1 cellular context compared by ENCODE assay signal in the genomic region with DNA sequence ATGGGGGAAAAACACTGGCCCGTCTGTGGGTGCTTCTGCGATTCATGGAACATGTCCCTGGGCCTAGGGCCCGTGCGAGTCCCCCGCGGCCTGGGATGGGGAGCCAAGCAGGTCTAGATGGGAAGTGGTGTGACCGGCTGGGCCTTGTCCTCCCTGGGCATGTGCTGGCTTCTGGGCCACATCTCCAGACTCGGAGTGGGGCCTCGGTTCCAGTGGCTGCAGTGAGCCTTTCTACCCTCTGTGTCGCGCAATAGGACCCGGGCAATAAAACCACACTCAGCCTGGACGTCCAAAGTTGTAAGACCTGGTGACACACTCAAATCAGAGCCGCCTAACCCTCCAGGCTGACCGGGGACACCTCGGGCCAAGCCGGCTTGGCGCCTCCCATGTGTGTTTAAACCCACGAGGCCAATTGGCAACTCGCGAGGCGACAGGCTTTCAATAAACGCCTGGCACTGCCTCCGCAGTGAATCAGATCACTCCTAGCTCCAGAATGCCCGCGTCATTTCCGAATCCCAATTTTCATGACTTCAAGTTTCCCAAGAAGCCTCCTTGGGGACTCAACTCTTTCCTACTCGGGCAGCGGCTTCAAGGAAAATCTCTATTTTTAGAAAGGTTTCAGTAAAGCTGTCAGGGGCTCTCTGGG.
TF ChIP-seq lines count a peak whose summit lies in the region.

No MANE protein-coding gene starts in this region.

TF ChIP-seq in GM12878, 131 proteins besides CTCF, POLR2A, EP300 and RAD21 (continued from another document):
- no peak for TF ChIP-seq REST (IDR thresholded peaks at IDR 0.05; ENCODE audit: low read depth, low read length)
- no peak for TF ChIP-seq CBX3 (IDR thresholded peaks at IDR 0.05; ENCODE audit: borderline replicate concordance, low read depth)
- TF ChIP-seq SKIL (IDR thresholded peaks at IDR 0.05; ENCODE audit: low read depth, poor library complexity, severe bottlenecking), result no peak
- TF ChIP-seq, protein P1, sequence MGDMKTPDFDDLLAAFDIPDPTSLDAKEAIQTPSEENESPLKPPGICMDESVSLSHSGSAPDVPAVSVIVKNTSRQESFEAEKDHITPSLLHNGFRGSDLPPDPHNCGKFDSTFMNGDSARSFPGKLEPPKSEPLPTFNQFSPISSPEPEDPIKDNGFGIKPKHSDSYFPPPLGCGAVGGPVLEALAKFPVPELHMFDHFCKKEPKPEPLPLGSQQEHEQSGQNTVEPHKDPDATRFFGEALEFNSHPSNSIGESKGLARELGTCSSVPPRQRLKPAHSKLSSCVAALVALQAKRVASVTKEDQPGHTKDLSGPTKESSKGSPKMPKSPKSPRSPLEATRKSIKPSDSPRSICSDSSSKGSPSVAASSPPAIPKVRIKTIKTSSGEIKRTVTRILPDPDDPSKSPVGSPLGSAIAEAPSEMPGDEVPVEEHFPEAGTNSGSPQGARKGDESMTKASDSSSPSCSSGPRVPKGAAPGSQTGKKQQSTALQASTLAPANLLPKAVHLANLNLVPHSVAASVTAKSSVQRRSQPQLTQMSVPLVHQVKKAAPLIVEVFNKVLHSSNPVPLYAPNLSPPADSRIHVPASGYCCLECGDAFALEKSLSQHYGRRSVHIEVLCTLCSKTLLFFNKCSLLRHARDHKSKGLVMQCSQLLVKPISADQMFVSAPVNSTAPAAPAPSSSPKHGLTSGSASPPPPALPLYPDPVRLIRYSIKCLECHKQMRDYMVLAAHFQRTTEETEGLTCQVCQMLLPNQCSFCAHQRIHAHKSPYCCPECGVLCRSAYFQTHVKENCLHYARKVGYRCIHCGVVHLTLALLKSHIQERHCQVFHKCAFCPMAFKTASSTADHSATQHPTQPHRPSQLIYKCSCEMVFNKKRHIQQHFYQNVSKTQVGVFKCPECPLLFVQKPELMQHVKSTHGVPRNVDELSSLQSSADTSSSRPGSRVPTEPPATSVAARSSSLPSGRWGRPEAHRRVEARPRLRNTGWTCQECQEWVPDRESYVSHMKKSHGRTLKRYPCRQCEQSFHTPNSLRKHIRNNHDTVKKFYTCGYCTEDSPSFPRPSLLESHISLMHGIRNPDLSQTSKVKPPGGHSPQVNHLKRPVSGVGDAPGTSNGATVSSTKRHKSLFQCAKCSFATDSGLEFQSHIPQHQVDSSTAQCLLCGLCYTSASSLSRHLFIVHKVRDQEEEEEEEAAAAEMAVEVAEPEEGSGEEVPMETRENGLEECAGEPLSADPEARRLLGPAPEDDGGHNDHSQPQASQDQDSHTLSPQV (IDR thresholded peaks at IDR 0.05), result no peak
- no peak for TF ChIP-seq PRDM15 (CRISPR knock-in tag; IDR thresholded peaks at IDR 0.05)
- TF ChIP-seq ZBED1 (IDR thresholded peaks at IDR 0.05; ENCODE audit: borderline replicate concordance), result no peak
- TF ChIP-seq CEBPZ (IDR thresholded peaks at IDR 0.05; ENCODE audit: low read depth, low read length), result no peak
- no peak for TF ChIP-seq CHD2 (IDR thresholded peaks at IDR 0.05; ENCODE audit: borderline replicate concordance, low read depth, low read length)
- TF ChIP-seq NFXL1 (IDR thresholded peaks at IDR 0.05; ENCODE audit: borderline replicate concordance), result no peak
- TF ChIP-seq YBX1 (IDR thresholded peaks at IDR 0.05), result no peak
- TF ChIP-seq CBFB (IDR thresholded peaks at IDR 0.05; ENCODE audit: low read depth), result no peak
- no peak for TF ChIP-seq MYB (IDR thresholded peaks at IDR 0.05; ENCODE audit: borderline replicate concordance, low read depth, low read length)
- TF ChIP-seq ELK1 (IDR thresholded peaks at IDR 0.05; ENCODE audit: low read depth, low read length), result no peak
